In genomic region chr11:85539740-85540139, GRCh38 we compare ENCODE assay signal across 1 cellular context.
TF ChIP-seq lines count a peak whose summit lies in the region.

No MANE protein-coding gene starts in this region.

TF ChIP-seq in H1, 55 proteins besides CTCF, POLR2A, EP300 and RAD21:
- TF ChIP-seq ATF2 (IDR thresholded peaks at IDR 0.05; ENCODE audit: low read length) (no peak), CHD7 (IDR thresholded peaks at IDR 0.05; ENCODE audit: insufficient replicate concordance, low read length) (no peak), SP2 (IDR thresholded peaks at IDR 0.05; ENCODE audit: low read length) (no peak), CBX8 (IDR thresholded peaks at IDR 0.05; ENCODE audit: borderline replicate concordance, low read depth, low read length) (no peak), CTBP2 (IDR thresholded peaks at IDR 0.05; ENCODE audit: borderline replicate concordance, insufficient read depth, insufficient read length, low read length) (no peak), TBP (IDR thresholded peaks at IDR 0.05; ENCODE audit: low read depth, low read length) (no peak), USF2 (IDR thresholded peaks at IDR 0.05; ENCODE audit: low read length) (no peak), JUN (IDR thresholded peaks at IDR 0.05; ENCODE audit: low read depth, low read length) (no peak), BACH1 (IDR thresholded peaks at IDR 0.05; ENCODE audit: low read length) (no peak), GABPA (IDR thresholded peaks at IDR 0.05; ENCODE audit: borderline replicate concordance, insufficient read depth, low read length) (no peak), RFX5 (IDR thresholded peaks at IDR 0.05; ENCODE audit: borderline replicate concordance, low read depth, low read length) (no peak), RNF2 (IDR thresholded peaks at IDR 0.05; ENCODE audit: borderline replicate concordance, low read depth, low read length, missing control alignments, poor library complexity, severe bottlenecking) (no peak), TAF7 (optimal IDR thresholded peaks at IDR 0.05; ENCODE audit: borderline replicate concordance, low read depth, low read length) (no peak), PHF8 (conservative IDR thresholded peaks at IDR 0.05; ENCODE audit: low read depth, low read length) (no peak), TAF1 (IDR thresholded peaks at IDR 0.05; ENCODE audit: low read depth, low read length) (no peak), GTF2F1 (IDR thresholded peaks at IDR 0.05; ENCODE audit: borderline replicate concordance, low read depth, low read length) (no peak), MAX (IDR thresholded peaks at IDR 0.05) (no peak), TCF12 (IDR thresholded peaks at IDR 0.05; ENCODE audit: low read depth, low read length) (no peak), JUND (IDR thresholded peaks at IDR 0.05; ENCODE audit: low read length) (no peak)
